In the genomic region with DNA sequence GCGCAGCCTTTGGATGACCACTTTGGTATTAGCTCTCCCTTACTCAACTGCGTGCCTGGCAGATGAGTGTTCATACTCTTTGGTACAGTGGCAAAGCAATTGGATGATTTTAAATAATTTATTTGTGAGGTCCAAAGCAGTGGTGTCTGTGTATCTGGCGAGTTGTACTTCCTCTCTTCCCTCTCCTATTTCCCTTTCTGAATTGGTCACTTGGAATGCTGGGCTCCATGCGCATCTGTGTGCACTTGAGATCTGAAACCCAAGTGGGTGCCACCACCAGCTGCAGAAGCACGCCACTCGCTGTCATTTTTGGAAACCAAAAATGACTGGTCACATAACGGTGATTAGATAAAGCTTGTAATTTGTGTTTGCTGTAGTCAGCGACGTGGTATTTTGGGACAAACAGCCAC, we compare ENCODE assay signal across 15 cellular contexts.
DNase-seq lines count a peak whose midpoint lies in the region; ATAC-seq, FAIRE-seq and TF ChIP-seq lines count a peak whose summit lies in the region.
"Had no signal": no experiment of that assay in that cellular context is flagged by ENCODE, and none has a peak within 500 bp of the region (broad histone marks: within the 10 kb centered on the region; RNA-seq: fewer than 3 reads in every experiment).

No MANE protein-coding gene starts in this region.

- H3K23me2 ChIP-seq in H1 (ENCODE audit: low read depth, low read length): no peaks in the 10 kb centered on the region

- CTCF ChIA-PET in H1 (lab: Charles Lee; ENCODE audit: partially characterized antibody): interaction anchor here (0.9 to 1.3 kb wide), 2 partner anchors 14 to 15 kb away, joined by 3 to 4 read pairs; no protein-coding TSS in a partner anchor
- CTCF ChIA-PET in activated CD4-positive, alpha-beta T cell treated with anti-CD3 and anti-CD28 coated beads for 36 hours (lab: Charles Lee): interaction anchor here (0.6 kb wide), 1 partner anchor 27 kb away, joined by 3 read pairs; no protein-coding TSS in a partner anchor

- no peak overlapping the region for H3K4me2 ChIP-seq in H1 (ENCODE audit: insufficient read depth in 1 of 2, low read depth in 2 of 2, low read length in 2 of 2)

- H2AFZ ChIP-seq in H1 (ENCODE audit: low read length): no peak overlapping the region

- no peaks in the 10 kb centered on the region for H3K36me3 Mint-ChIP-seq in CD14-positive monocyte
- no peaks in the 10 kb centered on the region for H3K36me3 Mint-ChIP-seq in activated CD4-positive, alpha-beta T cell treated with anti-CD3 and anti-CD28 coated beads for 36 hours (ENCODE audit: low read depth)
- H3K36me3 Mint-ChIP-seq: natural killer cell had no signal

- H4K5ac ChIP-seq in H1 (ENCODE audit: insufficient read length, low read depth, low read length): no peak overlapping the region

- no peak overlapping the region for H3K23ac ChIP-seq in H1 (ENCODE audit: insufficient read length)

- peak overlapping the region; percentile 75; the same call in 1 of the 2 replicates for H2BK15ac ChIP-seq in H1 (ENCODE audit: low read length)

- no peak overlapping the region for H3K18ac ChIP-seq in H1 (ENCODE audit: extremely low read depth, low read length)

- no peak overlapping the region for H3K14ac ChIP-seq in H1 (ENCODE audit: insufficient read length)

- peak overlapping the region; percentile 81; the same call in 1 of the 2 replicates for H2BK20ac ChIP-seq in H1 (ENCODE audit: low read length)

- no peak overlapping the region for H3K4me3 ChIP-seq in H1 (ENCODE audit: extremely low read depth in 1 of 4, insufficient read depth in 2 of 4, low read depth in 3 of 4, low read length in 4 of 4)
- H3K4me3 ChIP-seq: heart left ventricle had no signal

- H3K4me1 Mint-ChIP-seq in CD14-positive monocyte: peaks cover 75% of the 10 kb centered on the region
- H3K4me1 Mint-ChIP-seq in activated CD4-positive, alpha-beta T cell treated with anti-CD3 and anti-CD28 coated beads for 36 hours: no peaks in the 10 kb centered on the region
- H3K4me1 Mint-ChIP-seq: natural killer cell had no signal

- no peak for DNase-seq in CD14-positive monocyte (ENCODE audit: low spot score)
- DNase-seq in H1 (ENCODE audit: low read depth in 1 of 2, low spot score in 2 of 2): no peak
- no peak for DNase-seq in activated CD4-positive, alpha-beta T cell treated with anti-CD3 and anti-CD28 coated beads for 36 hours
- DNase-seq in SIG-M5 (lab: John Stamatoyannopoulos, UW): no peak
- DNase-seq in DMS79 treated with DMSO at 0.1 percent for 48 hours (lab: John Stamatoyannopoulos, UW): no peak
- no peak for DNase-seq in NCI-H524 (lab: John Stamatoyannopoulos, UW)
- DNase-seq: activated CD4-positive, alpha-beta T cell treated with anti-CD3 and anti-CD28 coated beads, Interleukin-2, amount 50 U/mL, for 48 hours; heart left ventricle; natural killer cell; OCI-M1; stimulated activated CD4-positive, alpha-beta T cell treated with anti-CD3 and anti-CD28 coated beads, Interleukin-4, amount 100 ng/mL, for 4 hours; stimulated activated naive CD8-positive, alpha-beta T cell treated with anti-CD3 and anti-CD28 coated beads, Interleukin-15, Interleukin-2, amounts not matched to agents 100 U/mL and 50 U/mL, for 24 hours had no signal

- H2BK5ac ChIP-seq in H1 (ENCODE audit: low read depth, low read length): no peak overlapping the region

- H3K4me1 ChIP-seq in H1 (replicated peaks in 1 of 4; ENCODE audit: control insufficient read depth in 3 of 4, insufficient read depth in 4 of 4, low read length in 3 of 4): peaks cover 4 to 7% (median 5%) of the 10 kb centered on the region in 4 experiments; a peak in 6 of 7 replicates

- H4K20me1 ChIP-seq in H1 (replicated peaks in 1 of 2; ENCODE audit: control insufficient read depth in 1 of 2, insufficient read depth in 2 of 2, low read length in 2 of 2): no peaks in the 10 kb centered on the region

- no peak overlapping the region for H3K9ac ChIP-seq in H1 (replicated peaks in 1 of 4; ENCODE audit: extremely low read depth in 1 of 4, low read depth in 3 of 4, low read length in 3 of 4)

- no peak for FAIRE-seq in H1 (lab: Jason Lieb, UNC)
- FAIRE-seq: endometrium had no signal

- 96% methylated on average over 9 of the region's 9 CpGs; no CpG with 5 or more reads in 1 of the 2 experiments for WGBS in H1 (ENCODE audit: extremely low coverage in 1 of 2, insufficient coverage in 1 of 2, insufficient read length in 1 of 2, insufficient replicate concordance in 2 of 2, low coverage in 1 of 2, low lambda C conversion rate in 2 of 2, missing lambda C conversion rate in 1 of 2), 2 experiments

- peak overlapping the region; percentile 89 to 97 (median 95) for H3K27ac Mint-ChIP-seq in CD14-positive monocyte
- no peak overlapping the region for H3K27ac Mint-ChIP-seq in activated CD4-positive, alpha-beta T cell treated with anti-CD3 and anti-CD28 coated beads for 36 hours
- H3K27ac Mint-ChIP-seq: natural killer cell had no signal

- TF ChIP-seq EP300 in H1 (IDR thresholded peaks at IDR 0.05; ENCODE audit: borderline replicate concordance in 1 of 2, low read depth in 2 of 2, low read length in 2 of 2): no peak

- H3K79me1 ChIP-seq in H1 (ENCODE audit: low read depth, low read length): no peaks in the 10 kb centered on the region

- no peak overlapping the region for H3K56ac ChIP-seq in H1 (replicated peaks; ENCODE audit: insufficient read length, low read depth, low read length)

- H3K27me3 ChIP-seq in H1 (replicated peaks in 1 of 4; ENCODE audit: control insufficient read depth in 3 of 4, extremely low read depth in 1 of 4, insufficient read depth in 3 of 4, low read length in 3 of 4): no peaks in the 10 kb centered on the region
- H3K27me3 ChIP-seq: heart left ventricle had no signal

- TF ChIP-seq CTCF in CD14-positive monocyte (IDR thresholded peaks at IDR 0.05) (no peak), H1 (IDR thresholded peaks at IDR 0.05; ENCODE audit: control extremely low read depth in 1 of 3, insufficient read depth in 1 of 3, low read depth in 1 of 3, low read length in 3 of 3) (no peak)

- TF ChIP-seq RAD21 in H1 (IDR thresholded peaks at IDR 0.05 in 1 of 2, conservative IDR thresholded peaks at IDR 0.05 in 1 of 2; ENCODE audit: low read depth in 2 of 2, low read length in 2 of 2): no peak

- H3K9me3 Mint-ChIP-seq in CD14-positive monocyte: peaks cover 0 to 2% (median 0%) of the 10 kb centered on the region in 7 donors
- no peaks in the 10 kb centered on the region for H3K9me3 Mint-ChIP-seq in activated CD4-positive, alpha-beta T cell treated with anti-CD3 and anti-CD28 coated beads for 36 hours (ENCODE audit: low read depth)

- no peak overlapping the region for H3K27ac ChIP-seq in H1 (ENCODE audit: low read depth, low read length)

- no peaks in the 10 kb centered on the region for H3K27me3 Mint-ChIP-seq in CD14-positive monocyte (ENCODE audit: low read depth in 3 of 3)
- peaks cover 3% of the 10 kb centered on the region for H3K27me3 Mint-ChIP-seq in activated CD4-positive, alpha-beta T cell treated with anti-CD3 and anti-CD28 coated beads for 36 hours

- no peak overlapping the region for H4K91ac ChIP-seq in H1 (replicated peaks; ENCODE audit: insufficient read length, low read length)

- intact Hi-C loops in CD14-positive monocyte (cut with micrococcal nuclease): loop anchor here in 1 of 2 donors (5.0 to 10.0 kb wide), 4 partner anchors 33 to 391 kb away; a partner anchor contains a TSS
- intact Hi-C loops in activated CD4-positive, alpha-beta T cell treated with anti-CD3 and anti-CD28 coated beads for 36 hours (cut with DNase I, micrococcal nuclease): no loop called here

- H4K8ac ChIP-seq in H1 (ENCODE audit: extremely low read depth, insufficient read depth, low read length): no peak overlapping the region

- no peak overlapping the region for H2BK120ac ChIP-seq in H1 (replicated peaks; ENCODE audit: low read depth, low read length)

- POLR2A ChIA-PET in H1 (lab: Charles Lee; ENCODE audit: partially characterized antibody): no interaction called here
- POLR2A ChIA-PET in activated CD4-positive, alpha-beta T cell treated with anti-CD3 and anti-CD28 coated beads for 36 hours (lab: Charles Lee): no interaction called here

- TF ChIP-seq POLR2A in H1 (IDR thresholded peaks at IDR 0.05; ENCODE audit: control extremely low read depth in 1 of 2, low read depth in 2 of 2, low read length in 2 of 2): no peak

- peak overlapping the region; percentile 40; the same call in 1 of the 2 replicates for H2BK12ac ChIP-seq in H1 (ENCODE audit: low read depth, low read length)

- H3K4me3 Mint-ChIP-seq in CD14-positive monocyte: no peak overlapping the region
- H3K4me3 Mint-ChIP-seq in activated CD4-positive, alpha-beta T cell treated with anti-CD3 and anti-CD28 coated beads for 36 hours: no peak overlapping the region
- H3K4me3 Mint-ChIP-seq: natural killer cell had no signal

- no peaks in the 10 kb centered on the region for H3K9me3 ChIP-seq in H1 (ENCODE audit: insufficient read depth in 2 of 2, low read depth in 1 of 2, low read length in 1 of 2)
- H3K9me3 ChIP-seq: heart left ventricle had no signal

- no peaks in the 10 kb centered on the region for H3K36me3 ChIP-seq in H1 (ENCODE audit: control insufficient read depth in 2 of 4, insufficient read depth in 4 of 4, low read length in 3 of 4)
- H3K36me3 ChIP-seq: heart left ventricle had no signal

- no peaks in the 10 kb centered on the region for H3K79me2 ChIP-seq in H1 (ENCODE audit: control insufficient read depth in 1 of 2, insufficient read depth in 2 of 2, low read length in 2 of 2)

- H3K4ac ChIP-seq in H1 (replicated peaks; ENCODE audit: insufficient read length, low read depth, low read length): peak overlapping the region; percentile 33

- ATAC-seq in GM19351 (IDR thresholded peaks at IDR 0.05; ENCODE audit: unreplicated experiment): peak; percentile 56
- peak; percentile 46 for ATAC-seq in HG03045 (IDR thresholded peaks at IDR 0.05; ENCODE audit: unreplicated experiment)
- ATAC-seq in activated CD4-positive, alpha-beta T cell treated with anti-CD3 and anti-CD28 coated beads for 36 hours: no peak
- ATAC-seq: natural killer cell; stimulated activated naive CD8-positive, alpha-beta T cell treated with anti-CD3 and anti-CD28 coated beads, Interleukin-15, Interleukin-2, amounts not matched to agents 100 U/mL and 50 U/mL, for 24 hours had no signal

- H2AK5ac ChIP-seq in H1 (ENCODE audit: low read depth, low read length): no peak overlapping the region

TF ChIP-seq in H1, 55 proteins besides CTCF, POLR2A, EP300 and RAD21 (continues in another document):
- TF ChIP-seq TAF1 (IDR thresholded peaks at IDR 0.05; ENCODE audit: low read depth, low read length) (no peak), SAP30 (IDR thresholded peaks at IDR 0.05; ENCODE audit: insufficient read depth, insufficient replicate concordance, low read length) (no peak), FOSL1 (IDR thresholded peaks at IDR 0.05; ENCODE audit: insufficient read depth, low read depth, low read length) (no peak), EZH2 (IDR thresholded peaks at IDR 0.05; ENCODE audit: low read depth, low read length, severe bottlenecking) (no peak), SP2 (IDR thresholded peaks at IDR 0.05; ENCODE audit: low read length) (no peak), CREB1 (IDR thresholded peaks at IDR 0.05) (no peak), GABPA (IDR thresholded peaks at IDR 0.05; ENCODE audit: borderline replicate concordance, insufficient read depth, low read length) (no peak), ASH2L (IDR thresholded peaks at IDR 0.05; ENCODE audit: low read length) (no peak), ZNF274 (IDR thresholded peaks at IDR 0.05; ENCODE audit: borderline replicate concordance, extremely low read depth, low read length) (no peak)
